Comparison of ENCODE assay signal across 2 cellular contexts in the genomic region with DNA sequence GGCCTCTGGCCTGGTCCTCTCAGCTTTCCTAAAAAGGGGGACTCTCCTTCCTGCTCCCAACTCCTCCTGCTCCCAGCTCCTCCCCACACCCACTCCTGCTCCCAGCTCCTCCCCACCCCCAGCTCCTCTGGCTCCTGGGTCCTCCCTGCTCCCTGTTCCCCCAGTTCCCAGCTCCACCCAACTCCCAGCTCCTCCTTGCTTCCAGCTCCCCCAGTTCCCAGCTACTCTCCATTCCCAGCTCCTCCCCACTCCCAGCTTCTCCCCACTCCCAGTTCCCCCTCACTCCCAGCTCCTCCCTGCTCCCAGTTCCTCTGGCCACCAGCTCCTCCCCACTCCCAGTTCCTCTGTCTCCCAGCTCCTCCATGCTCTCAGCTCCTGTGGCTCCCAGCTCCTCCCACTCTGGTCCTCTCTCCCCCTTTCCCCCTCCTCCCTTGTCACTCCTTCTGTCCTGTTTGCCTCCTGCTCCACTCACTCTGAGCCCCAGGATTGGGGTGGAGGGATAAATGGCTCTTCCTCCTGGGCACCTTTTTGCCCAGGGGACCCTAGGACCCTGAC.
TF ChIP-seq lines count a peak whose summit lies in the region.

No MANE protein-coding gene starts in this region.

TF ChIP-seq in HEK293, 187 proteins besides CTCF, POLR2A, EP300 and RAD21:
- TF ChIP-seq, protein P1, sequence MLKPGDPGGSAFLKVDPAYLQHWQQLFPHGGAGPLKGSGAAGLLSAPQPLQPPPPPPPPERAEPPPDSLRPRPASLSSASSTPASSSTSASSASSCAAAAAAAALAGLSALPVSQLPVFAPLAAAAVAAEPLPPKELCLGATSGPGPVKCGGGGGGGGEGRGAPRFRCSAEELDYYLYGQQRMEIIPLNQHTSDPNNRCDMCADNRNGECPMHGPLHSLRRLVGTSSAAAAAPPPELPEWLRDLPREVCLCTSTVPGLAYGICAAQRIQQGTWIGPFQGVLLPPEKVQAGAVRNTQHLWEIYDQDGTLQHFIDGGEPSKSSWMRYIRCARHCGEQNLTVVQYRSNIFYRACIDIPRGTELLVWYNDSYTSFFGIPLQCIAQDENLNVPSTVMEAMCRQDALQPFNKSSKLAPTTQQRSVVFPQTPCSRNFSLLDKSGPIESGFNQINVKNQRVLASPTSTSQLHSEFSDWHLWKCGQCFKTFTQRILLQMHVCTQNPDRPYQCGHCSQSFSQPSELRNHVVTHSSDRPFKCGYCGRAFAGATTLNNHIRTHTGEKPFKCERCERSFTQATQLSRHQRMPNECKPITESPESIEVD (tag by site-specific recombination; IDR thresholded peaks at IDR 0.05) = no peak
- no peak for TF ChIP-seq WT1 (tag by site-specific recombination; IDR thresholded peaks at IDR 0.05)
- TF ChIP-seq ZNF324 (tag by site-specific recombination; IDR thresholded peaks at IDR 0.05) = no peak
- no peak for TF ChIP-seq ZNF214 (tag by site-specific recombination; IDR thresholded peaks at IDR 0.05; ENCODE audit: borderline replicate concordance)
- no peak for TF ChIP-seq KLF8 (tag by site-specific recombination; IDR thresholded peaks at IDR 0.05)
- TF ChIP-seq ZNF560 (tag by site-specific recombination; IDR thresholded peaks at IDR 0.05; ENCODE audit: borderline replicate concordance) = no peak
- no peak for TF ChIP-seq ZXDB (tag by site-specific recombination; IDR thresholded peaks at IDR 0.05)
- TF ChIP-seq, protein P2, sequence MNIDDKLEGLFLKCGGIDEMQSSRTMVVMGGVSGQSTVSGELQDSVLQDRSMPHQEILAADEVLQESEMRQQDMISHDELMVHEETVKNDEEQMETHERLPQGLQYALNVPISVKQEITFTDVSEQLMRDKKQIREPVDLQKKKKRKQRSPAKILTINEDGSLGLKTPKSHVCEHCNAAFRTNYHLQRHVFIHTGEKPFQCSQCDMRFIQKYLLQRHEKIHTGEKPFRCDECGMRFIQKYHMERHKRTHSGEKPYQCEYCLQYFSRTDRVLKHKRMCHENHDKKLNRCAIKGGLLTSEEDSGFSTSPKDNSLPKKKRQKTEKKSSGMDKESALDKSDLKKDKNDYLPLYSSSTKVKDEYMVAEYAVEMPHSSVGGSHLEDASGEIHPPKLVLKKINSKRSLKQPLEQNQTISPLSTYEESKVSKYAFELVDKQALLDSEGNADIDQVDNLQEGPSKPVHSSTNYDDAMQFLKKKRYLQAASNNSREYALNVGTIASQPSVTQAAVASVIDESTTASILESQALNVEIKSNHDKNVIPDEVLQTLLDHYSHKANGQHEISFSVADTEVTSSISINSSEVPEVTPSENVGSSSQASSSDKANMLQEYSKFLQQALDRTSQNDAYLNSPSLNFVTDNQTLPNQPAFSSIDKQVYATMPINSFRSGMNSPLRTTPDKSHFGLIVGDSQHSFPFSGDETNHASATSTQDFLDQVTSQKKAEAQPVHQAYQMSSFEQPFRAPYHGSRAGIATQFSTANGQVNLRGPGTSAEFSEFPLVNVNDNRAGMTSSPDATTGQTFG (tag by site-specific recombination; IDR thresholded peaks at IDR 0.05; ENCODE audit: borderline replicate concordance) = 0 out of 2 replicates have a peak, but pooled peaks have one; percentile 27
- TF ChIP-seq ZNF114 (tag by site-specific recombination; IDR thresholded peaks at IDR 0.05) = no peak
- TF ChIP-seq ZNF510 (tag by site-specific recombination; IDR thresholded peaks at IDR 0.05; ENCODE audit: insufficient replicate concordance) = no peak
- TF ChIP-seq ZBTB1 (tag by site-specific recombination; IDR thresholded peaks at IDR 0.05) = no peak
- TF ChIP-seq ZNF585B (tag by site-specific recombination; IDR thresholded peaks at IDR 0.05) = no peak
- TF ChIP-seq ZNF174 (tag by site-specific recombination; IDR thresholded peaks at IDR 0.05) = no peak
- TF ChIP-seq KLF1 (tag by site-specific recombination; IDR thresholded peaks at IDR 0.05) = peak; percentile 33; the same call in 1 of the 2 replicates
- TF ChIP-seq ZNF239 (tag by site-specific recombination; IDR thresholded peaks at IDR 0.05) = no peak
- TF ChIP-seq, protein P3, sequence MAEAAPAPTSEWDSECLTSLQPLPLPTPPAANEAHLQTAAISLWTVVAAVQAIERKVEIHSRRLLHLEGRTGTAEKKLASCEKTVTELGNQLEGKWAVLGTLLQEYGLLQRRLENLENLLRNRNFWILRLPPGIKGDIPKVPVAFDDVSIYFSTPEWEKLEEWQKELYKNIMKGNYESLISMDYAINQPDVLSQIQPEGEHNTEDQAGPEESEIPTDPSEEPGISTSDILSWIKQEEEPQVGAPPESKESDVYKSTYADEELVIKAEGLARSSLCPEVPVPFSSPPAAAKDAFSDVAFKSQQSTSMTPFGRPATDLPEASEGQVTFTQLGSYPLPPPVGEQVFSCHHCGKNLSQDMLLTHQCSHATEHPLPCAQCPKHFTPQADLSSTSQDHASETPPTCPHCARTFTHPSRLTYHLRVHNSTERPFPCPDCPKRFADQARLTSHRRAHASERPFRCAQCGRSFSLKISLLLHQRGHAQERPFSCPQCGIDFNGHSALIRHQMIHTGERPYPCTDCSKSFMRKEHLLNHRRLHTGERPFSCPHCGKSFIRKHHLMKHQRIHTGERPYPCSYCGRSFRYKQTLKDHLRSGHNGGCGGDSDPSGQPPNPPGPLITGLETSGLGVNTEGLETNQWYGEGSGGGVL (tag by site-specific recombination; IDR thresholded peaks at IDR 0.05) = peak; percentile 64
- TF ChIP-seq ZFP3 (tag by site-specific recombination; IDR thresholded peaks at IDR 0.05; ENCODE audit: low read depth) = no peak
- TF ChIP-seq ZFHX2 (tag by site-specific recombination; conservative IDR thresholded peaks at IDR 0.05) = 0 out of 2 replicates have a peak, but pooled peaks have one; percentile 6
- TF ChIP-seq ZNF544 (tag by site-specific recombination; IDR thresholded peaks at IDR 0.05) = no peak
- peak; percentile 100 for TF ChIP-seq ZNF394 (tag by site-specific recombination; IDR thresholded peaks at IDR 0.05; ENCODE audit: borderline replicate concordance)
TF ChIP-seq in HEK293: peak in this region for 5.

TF ChIP-seq in K562, 482 proteins besides CTCF, POLR2A, EP300 and RAD21:
- peak; percentile 69 for TF ChIP-seq ZNF263 (CRISPR knock-in tag; IDR thresholded peaks at IDR 0.05; ENCODE audit: borderline replicate concordance)
- TF ChIP-seq ATF7 (IDR thresholded peaks at IDR 0.05) = no peak
